Comparison of ENCODE assay signal across 13 cellular contexts in genomic region chr4:18579222-18579621, GRCh38.
DNase-seq lines count a peak whose midpoint lies in the region; ATAC-seq and TF ChIP-seq lines count a peak whose summit lies in the region.
"Had no signal": no experiment of that assay in that cellular context is flagged by ENCODE, and none has a peak within 500 bp of the region (broad histone marks: within the 10 kb centered on the region; RNA-seq: fewer than 3 reads in every experiment).

No MANE protein-coding gene starts in this region.

- H3K27me3 ChIP-seq in GM23338 (ENCODE audit: insufficient read depth) (no peaks in the 10 kb centered on the region), neural progenitor cell (no peaks in the 10 kb centered on the region)

- H3K79me2 ChIP-seq in GM23338 (replicated peaks; ENCODE audit: insufficient read depth): no peaks in the 10 kb centered on the region
- no peaks in the 10 kb centered on the region for H3K79me2 ChIP-seq in neural progenitor cell (ENCODE audit: low read depth)

- POLR2A ChIA-PET in activated CD8-positive, alpha-beta T cell treated with anti-CD3 and anti-CD28 coated beads for 36 hours (lab: Charles Lee): no interaction called here

- H2AFZ ChIP-seq in GM23338 (peak overlapping the region; percentile 83; the same call in 1 of the 2 replicates), neural progenitor cell (replicated peaks) (peak overlapping the region; percentile 82)

- peak; percentile 72 for DNase-seq in Ammon's horn (ENCODE audit: low spot score)
- no peak for DNase-seq in GM23338 (ENCODE audit: low spot score)
- no peak for DNase-seq in neural progenitor cell (ENCODE audit: low spot score)
- no peak for DNase-seq in NCI-H446 (lab: John Stamatoyannopoulos, UW)
- no peak for DNase-seq in activated CD4-positive, alpha-beta T cell treated with anti-CD3 and anti-CD28 coated beads for 4 hours
- no peak for DNase-seq in activated CD8-positive, alpha-beta T cell treated with anti-CD3 and anti-CD28 coated beads for 36 hours
- DNase-seq: ACHN; Caco-2; CD4-positive, alpha-beta T cell had no signal

- ATAC-seq in GM23338: no peak
- ATAC-seq in activated CD8-positive, alpha-beta T cell treated with anti-CD3 and anti-CD28 coated beads for 36 hours: no peak
- ATAC-seq: HepG2 had no signal

- H3K27me3 Mint-ChIP-seq in GM23338 (ENCODE audit: insufficient read depth, low read depth, poor library complexity): no peaks in the 10 kb centered on the region
- no peaks in the 10 kb centered on the region for H3K27me3 Mint-ChIP-seq in neural progenitor cell (ENCODE audit: insufficient read depth, low read depth)
- peaks cover 9% of the 10 kb centered on the region for H3K27me3 Mint-ChIP-seq in activated CD8-positive, alpha-beta T cell treated with anti-CD3 and anti-CD28 coated beads for 36 hours

- no peaks in the 10 kb centered on the region for H3K9me3 ChIP-seq in neural progenitor cell (ENCODE audit: low read depth)
- H3K9me3 ChIP-seq: Caco-2, HAP-1 had no signal

- intact Hi-C loops in activated CD8-positive, alpha-beta T cell treated with anti-CD3 and anti-CD28 coated beads for 36 hours (cut with micrococcal nuclease): no loop called here

- CTCF ChIA-PET in activated CD8-positive, alpha-beta T cell treated with anti-CD3 and anti-CD28 coated beads for 36 hours (lab: Charles Lee): no interaction called here

- H3K4me1 Mint-ChIP-seq in GM23338 (peaks cover 17% of the 10 kb centered on the region), neural progenitor cell (peaks cover 15% of the 10 kb centered on the region)
- H3K4me1 Mint-ChIP-seq in activated CD8-positive, alpha-beta T cell treated with anti-CD3 and anti-CD28 coated beads for 36 hours (ENCODE audit: low read depth): no peaks in the 10 kb centered on the region

- H3K36me3 ChIP-seq in GM23338 (ENCODE audit: insufficient read depth) (no peaks in the 10 kb centered on the region), neural progenitor cell (no peaks in the 10 kb centered on the region)
- H3K36me3 ChIP-seq: HAP-1 had no signal

- peaks cover 15% of the 10 kb centered on the region for H3K4me1 ChIP-seq in GM23338 (ENCODE audit: insufficient read depth)
- peaks cover 17% of the 10 kb centered on the region for H3K4me1 ChIP-seq in neural progenitor cell
- H3K4me1 ChIP-seq: Caco-2, HAP-1 had no signal

- no peaks in the 10 kb centered on the region for H3K9me2 ChIP-seq in GM23338 (ENCODE audit: insufficient read depth)

- H3K9me3 Mint-ChIP-seq in GM23338 (no peaks in the 10 kb centered on the region), neural progenitor cell (no peaks in the 10 kb centered on the region)
- no peaks in the 10 kb centered on the region for H3K9me3 Mint-ChIP-seq in activated CD8-positive, alpha-beta T cell treated with anti-CD3 and anti-CD28 coated beads for 36 hours
- H3K9me3 Mint-ChIP-seq: CD4-positive, alpha-beta T cell had no signal

- no peak overlapping the region for H3K4me3 Mint-ChIP-seq in GM23338
- H3K4me3 Mint-ChIP-seq in neural progenitor cell: no peak overlapping the region
- H3K4me3 Mint-ChIP-seq in activated CD8-positive, alpha-beta T cell treated with anti-CD3 and anti-CD28 coated beads for 36 hours: no peak overlapping the region
- H3K4me3 Mint-ChIP-seq: CD4-positive, alpha-beta T cell had no signal

- H4K20me1 ChIP-seq in GM23338 (replicated peaks; ENCODE audit: insufficient read depth) (no peaks in the 10 kb centered on the region), neural progenitor cell (ENCODE audit: low read depth) (no peaks in the 10 kb centered on the region)

- no peaks in the 10 kb centered on the region for H3K36me3 Mint-ChIP-seq in GM23338 (ENCODE audit: low read depth)
- H3K36me3 Mint-ChIP-seq in neural progenitor cell: no peaks in the 10 kb centered on the region
- H3K36me3 Mint-ChIP-seq in activated CD8-positive, alpha-beta T cell treated with anti-CD3 and anti-CD28 coated beads for 36 hours (ENCODE audit: low read depth): no peaks in the 10 kb centered on the region

- H3K27ac Mint-ChIP-seq in GM23338: no peak overlapping the region
- H3K27ac Mint-ChIP-seq in neural progenitor cell: no peak overlapping the region
- H3K27ac Mint-ChIP-seq in activated CD8-positive, alpha-beta T cell treated with anti-CD3 and anti-CD28 coated beads for 36 hours: no peak overlapping the region
- H3K27ac Mint-ChIP-seq: CD4-positive, alpha-beta T cell had no signal

- H3K27ac ChIP-seq in GM23338 (ENCODE audit: low read depth) (no peak overlapping the region), VCaP (peak overlapping the region; percentile 1; the same call in 1 of the 2 replicates), neural progenitor cell (no peak overlapping the region)
- H3K27ac ChIP-seq: C4-2B had no signal

- H3K4me2 ChIP-seq in GM23338 (no peak overlapping the region), neural progenitor cell (no peak overlapping the region)

- TF ChIP-seq CTCF in GM23338 (conservative IDR thresholded peaks at IDR 0.05; ENCODE audit: low read depth in 2 of 2) (no peak), VCaP (conservative IDR thresholded peaks at IDR 0.05) (no peak), neural progenitor cell (IDR thresholded peaks at IDR 0.05) (no peak)
- no peak for TF ChIP-seq CTCF in activated CD8-positive, alpha-beta T cell treated with anti-CD3 and anti-CD28 coated beads for 36 hours (IDR thresholded peaks at IDR 0.05)

- H3K9ac ChIP-seq in neural progenitor cell: no peak overlapping the region

- H3K4me3 ChIP-seq in GM23338 (no peak overlapping the region), neural progenitor cell (no peak overlapping the region)
- H3K4me3 ChIP-seq: HAP-1 had no signal

- H3F3A ChIP-seq in GM23338 (replicated peaks; ENCODE audit: low read depth): no peaks in the 10 kb centered on the region
- H3F3A ChIP-seq in neural progenitor cell (ENCODE audit: low read depth): peaks cover 7% of the 10 kb centered on the region

TF ChIP-seq in GM23338, 12 proteins besides CTCF, POLR2A, EP300 and RAD21:
- TF ChIP-seq POLR2AphosphoS5 (IDR thresholded peaks at IDR 0.05; ENCODE audit: low read depth): no peak
- TF ChIP-seq ZNF331 (CRISPR knock-in tag; IDR thresholded peaks at IDR 0.05; ENCODE audit: low read depth): no peak
- TF ChIP-seq ZNF114 (CRISPR knock-in tag; IDR thresholded peaks at IDR 0.05): no peak
- TF ChIP-seq CREB1 (CRISPR knock-in tag; IDR thresholded peaks at IDR 0.05; ENCODE audit: low read depth): no peak
- no peak for TF ChIP-seq NANOG (IDR thresholded peaks at IDR 0.05; ENCODE audit: borderline replicate concordance)
